In the genomic region with DNA sequence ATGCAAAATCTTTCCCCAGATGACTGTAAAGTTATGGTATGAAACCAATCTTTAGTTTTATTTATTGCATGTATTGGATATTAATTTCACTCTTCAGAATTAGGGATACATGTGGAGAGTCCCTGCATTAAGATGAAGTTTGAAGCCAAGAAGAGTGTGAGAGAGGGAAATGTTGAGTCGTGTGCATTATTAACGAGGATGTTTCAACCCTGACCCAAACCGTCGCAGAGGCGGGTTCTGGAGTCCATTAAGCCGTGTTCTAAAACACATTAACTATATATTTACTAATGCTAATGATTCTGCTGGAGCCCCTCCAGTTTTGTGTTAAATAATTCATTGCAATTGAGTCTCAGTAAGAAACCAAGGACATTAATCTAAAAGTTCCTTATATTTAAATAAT, we compare ENCODE assay signal across 11 cellular contexts. TPM values are rescaled to one million over a fixed set of nuclear protein-coding genes. Genes with fewer than 3 reads are reported as not detected.
DNase-seq lines count a peak whose midpoint lies in the region; ATAC-seq and TF ChIP-seq lines count a peak whose summit lies in the region.
"Had no signal": no experiment of that assay in that cellular context is flagged by ENCODE, and none has a peak within 500 bp of the region (broad histone marks: within the 10 kb centered on the region; RNA-seq: fewer than 3 reads in every experiment).

No MANE protein-coding gene starts in this region.

- H3K9ac ChIP-seq in OCI-LY3 (ENCODE audit: low read length), result no peak overlapping the region

- TF ChIP-seq CTCF in OCI-LY3 (IDR thresholded peaks at IDR 0.05; ENCODE audit: low read depth, low read length) (no peak), esophagus muscularis mucosa (IDR thresholded peaks at IDR 0.05) (no peak), osteoblast (IDR thresholded peaks at IDR 0.05; ENCODE audit: extremely low read depth, low read depth, low read length) (no peak), sigmoid colon (IDR thresholded peaks at IDR 0.05) (no peak)

- ATAC-seq in GM21576 (IDR thresholded peaks at IDR 0.05; ENCODE audit: unreplicated experiment), result no peak

- TF ChIP-seq POLR2A in esophagus muscularis mucosa (IDR thresholded peaks at IDR 0.05; ENCODE audit: low read depth), result no peak
- no peak for TF ChIP-seq POLR2A in sigmoid colon (IDR thresholded peaks at IDR 0.05)

- no peaks in the 10 kb centered on the region for H3K79me2 ChIP-seq in OCI-LY3 (ENCODE audit: low read length)
- H3K79me2 ChIP-seq in osteoblast (ENCODE audit: insufficient read depth, low read length), result peaks cover 61% of the 10 kb centered on the region

- peaks cover 19% of the 10 kb centered on the region for H3K27me3 ChIP-seq in OCI-LY3 (ENCODE audit: low read depth, low read length)
- H3K27me3 ChIP-seq in esophagus muscularis mucosa, result no peaks in the 10 kb centered on the region
- H3K27me3 ChIP-seq in osteoblast (ENCODE audit: insufficient read depth, low read length), result no peaks in the 10 kb centered on the region
- H3K27me3 ChIP-seq in sigmoid colon, result no peaks in the 10 kb centered on the region

- TF ChIP-seq EP300 in esophagus muscularis mucosa (IDR thresholded peaks at IDR 0.05) (no peak), sigmoid colon (IDR thresholded peaks at IDR 0.05) (no peak)

- intact Hi-C loops in esophagus muscularis mucosa (cut with DNase I) (no loop called here), sigmoid colon (cut with DNase I) (loop anchor here (10.0 kb wide), 2 partner anchors 143 to 437 kb away; no protein-coding TSS in a partner anchor)

- H3K4me2 ChIP-seq in OCI-LY3 (ENCODE audit: low read length), result peak overlapping the region; percentile 93
- peak overlapping the region; percentile 95 for H3K4me2 ChIP-seq in osteoblast (ENCODE audit: insufficient read depth, low read length)

- DNase-seq in esophagus muscularis mucosa (ENCODE audit: extremely low spot score), result no peak
- DNase-seq in osteoblast (ENCODE audit: insufficient read length, low spot score, missing footprints), result peak; percentile 86
- DNase-seq in NCI-H345 (lab: John Stamatoyannopoulos, UW), result no peak
- DNase-seq in KG1 (lab: John Stamatoyannopoulos, UW), result no peak
- no peak for DNase-seq in sigmoid colon
- DNase-seq: activated naive CD4-positive, alpha-beta T cell treated with anti-CD3 and anti-CD28 coated beads for 36 hours; stimulated activated CD8-positive, alpha-beta memory T cell treated with anti-CD3 and anti-CD28 coated beads, Interleukin-4, amount 100 ng/mL, for 48 hours had no signal

- H3K4me3 ChIP-seq in GM08714 (ENCODE audit: low read length) (peak overlapping the region; percentile 95), OCI-LY3 (ENCODE audit: low read length) (peak overlapping the region; percentile 93), esophagus muscularis mucosa (peak overlapping the region; percentile 79 to 84 (median 81)), osteoblast (ENCODE audit: insufficient read depth, low read length) (peak overlapping the region; percentile 94), sigmoid colon (peak overlapping the region in 1 of 4 donors; percentile 66)

- no peaks in the 10 kb centered on the region for H4K20me1 ChIP-seq in OCI-LY3 (ENCODE audit: insufficient read depth, low read length)
- H4K20me1 ChIP-seq in osteoblast (ENCODE audit: insufficient read depth, low read length), result peaks cover 13% of the 10 kb centered on the region

- no peaks in the 10 kb centered on the region for H3K9me3 ChIP-seq in OCI-LY3 (ENCODE audit: insufficient read depth, low read length)
- H3K9me3 ChIP-seq in esophagus muscularis mucosa, result no peaks in the 10 kb centered on the region
- no peaks in the 10 kb centered on the region for H3K9me3 ChIP-seq in osteoblast (ENCODE audit: low read depth, low read length)
- no peaks in the 10 kb centered on the region for H3K9me3 ChIP-seq in sigmoid colon
- H3K9me3 ChIP-seq: prostate gland had no signal

- peaks cover 33% of the 10 kb centered on the region for H3K4me1 ChIP-seq in OCI-LY3 (ENCODE audit: low read length)
- peaks cover 0 to 32% (median 29%) of the 10 kb centered on the region in 4 donors for H3K4me1 ChIP-seq in esophagus muscularis mucosa
- peaks cover 25% of the 10 kb centered on the region for H3K4me1 ChIP-seq in osteoblast (ENCODE audit: insufficient read depth, low read length)
- peaks cover 0 to 24% (median 7%) of the 10 kb centered on the region in 4 donors for H3K4me1 ChIP-seq in sigmoid colon
- H3K4me1 ChIP-seq: prostate gland had no signal

- H3K36me3 ChIP-seq in OCI-LY3 (replicated peaks; ENCODE audit: low read depth, low read length) (no peaks in the 10 kb centered on the region), esophagus muscularis mucosa (no peaks in the 10 kb centered on the region), osteoblast (ENCODE audit: insufficient read depth, low read length) (no peaks in the 10 kb centered on the region), sigmoid colon (no peaks in the 10 kb centered on the region)
- H3K36me3 ChIP-seq: prostate gland had no signal

- no peak overlapping the region for H3K27ac ChIP-seq in OCI-LY3 (ENCODE audit: low read length)
- H3K27ac ChIP-seq in esophagus muscularis mucosa (replicated peaks in 1 of 4), result no peak overlapping the region
- peak overlapping the region; percentile 78 for H3K27ac ChIP-seq in osteoblast (ENCODE audit: low read depth, low read length)
- H3K27ac ChIP-seq in sigmoid colon, result peak overlapping the region in 2 of 4 donors; percentile 85 to 86

- H2AFZ ChIP-seq in OCI-LY3 (ENCODE audit: low read depth, low read length) (no peak overlapping the region), osteoblast (ENCODE audit: low read length) (no peak overlapping the region)

- WGBS in esophagus muscularis mucosa, result 24% methylated on average over 6 of the region's 6 CpGs
- WGBS in sigmoid colon, 2 donors, result 67 to 86% methylated on average over 6 of the region's 6 CpGs

RNA-seq across cellular contexts. Expression of gene CDK14, which starts 1.8 kb away (rescaled TPM):
- total RNA-seq in esophagus muscularis mucosa, result 10 to 100 TPM in 3 of 4 donors, 1 to 10 TPM in 1; 9.6 to 17.7 (median 14.3) TPM
- 39.1 and 54.8 TPM in 2 replicates for total RNA-seq in osteoblast
- total RNA-seq in sigmoid colon, result 10 to 100 TPM; 11.1 to 19.3 (median 16.4) TPM
- 1 to 10 TPM in 2 of 3 donors, under 1 TPM in 1; 0.92 to 4.0 (median 2.4) TPM for polyA plus RNA-seq in sigmoid colon
